Comparison of ENCODE assay signal across 27 cellular contexts in genomic region chr3:13556214-13556613, GRCh38. TPM values are rescaled to one million over a fixed set of nuclear protein-coding genes. Genes with fewer than 3 reads are reported as not detected.
DNase-seq lines count a peak whose midpoint lies in the region; ATAC-seq, FAIRE-seq and TF ChIP-seq lines count a peak whose summit lies in the region.
"Had no signal": no experiment of that assay in that cellular context is flagged by ENCODE, and none has a peak within 500 bp of the region (broad histone marks: within the 10 kb centered on the region; RNA-seq: fewer than 3 reads in every experiment).

No MANE protein-coding gene starts in this region.

- no peak for FAIRE-seq in RCC 7860 (lab: Jason Lieb, UNC)
- FAIRE-seq: astrocyte had no signal

- no peaks in the 10 kb centered on the region for H3K9me3 ChIP-seq in ectodermal cell (ENCODE audit: control insufficient read depth, low read length)

- WGBS in ectodermal cell, 2 experiments, result 24 to 33% methylated on average over 4 to 6 of the region's 6 CpGs

- H3K27ac Mint-ChIP-seq in mesothelial cell of epicardium (peak overlapping the region; percentile 55), type B pancreatic cell (peak overlapping the region; percentile 73)
- H3K27ac Mint-ChIP-seq: activated B cell treated with CpG ODN at 0.5 μM for 24 hours; activated CD4-positive, alpha-beta memory T cell treated with anti-CD3 and anti-CD28 coated beads, Interleukin-2, amount 10 ng/mL, durations not matched to agents 7 days and 5 days; activated T-cell treated with anti-CD3 and anti-CD28 coated beads, Interleukin-2, amount 50 U/mL, for 24 hours had no signal

- H3K4me1 ChIP-seq in ectodermal cell (ENCODE audit: control insufficient read depth, insufficient read depth, low read length), result peaks cover 20% of the 10 kb centered on the region

- no peaks in the 10 kb centered on the region for H3K27me3 ChIP-seq in ectodermal cell (ENCODE audit: control insufficient read depth, insufficient read depth, low read length, poor library complexity, severe bottlenecking)

- H3K27me3 Mint-ChIP-seq in mesothelial cell of epicardium (ENCODE audit: low read depth) (no peaks in the 10 kb centered on the region), type B pancreatic cell (peaks cover 4% of the 10 kb centered on the region)

- H3K4me3 Mint-ChIP-seq in mesothelial cell of epicardium, result no peak overlapping the region
- peak overlapping the region; percentile 56 for H3K4me3 Mint-ChIP-seq in type B pancreatic cell
- H3K4me3 Mint-ChIP-seq: activated B cell treated with CpG ODN at 0.5 μM for 24 hours; activated CD4-positive, alpha-beta memory T cell treated with anti-CD3 and anti-CD28 coated beads, Interleukin-2, amount 10 ng/mL, durations not matched to agents 7 days and 5 days; activated T-cell treated with anti-CD3 and anti-CD28 coated beads, Interleukin-2, amount 50 U/mL, for 24 hours had no signal

- H3K36me3 Mint-ChIP-seq in mesothelial cell of epicardium (no peaks in the 10 kb centered on the region), type B pancreatic cell (no peaks in the 10 kb centered on the region)

- no peaks in the 10 kb centered on the region for H3K9me3 Mint-ChIP-seq in mesothelial cell of epicardium
- no peaks in the 10 kb centered on the region for H3K9me3 Mint-ChIP-seq in type B pancreatic cell
- H3K9me3 Mint-ChIP-seq: activated B cell treated with CpG ODN at 0.5 μM for 24 hours; activated CD4-positive, alpha-beta memory T cell treated with anti-CD3 and anti-CD28 coated beads, Interleukin-2, amount 10 ng/mL, durations not matched to agents 7 days and 5 days; activated T-cell treated with anti-CD3 and anti-CD28 coated beads, Interleukin-2, amount 50 U/mL, for 24 hours had no signal

- ATAC-seq in Right ventricle myocardium inferior, result peak; percentile 17
- no peak for ATAC-seq in left cardiac atrium
- no peak for ATAC-seq in HG03108 (IDR thresholded peaks at IDR 0.05; ENCODE audit: unreplicated experiment)
- ATAC-seq in HG02981 (IDR thresholded peaks at IDR 0.05; ENCODE audit: unreplicated experiment), result no peak
- ATAC-seq: PC-3 had no signal

- intact Hi-C loops in Right ventricle myocardium inferior (cut with DNase I) (no loop called here), left cardiac atrium (cut with DNase I) (no loop called here)

- H3K4me3 ChIP-seq in ectodermal cell (ENCODE audit: insufficient read depth, low read depth, low read length), result no peak overlapping the region
- H3K4me3 ChIP-seq: SK-N-MC had no signal

- TF ChIP-seq CTCF in mesothelial cell of epicardium (IDR thresholded peaks at IDR 0.05; ENCODE audit: unreplicated experiment) (no peak), type B pancreatic cell (conservative IDR thresholded peaks at IDR 0.05) (no peak)

- DNase-seq in Right ventricle myocardium inferior (ENCODE audit: missing footprints) (no peak), left cardiac atrium (no peak), mesothelial cell of epicardium (ENCODE audit: low spot score in 2 of 2, unreplicated experiment in 2 of 2) (no peak), type B pancreatic cell (ENCODE audit: extremely low spot score, unreplicated experiment) (no peak), RCC 7860 (ENCODE audit: low spot score) (no peak)
- DNase-seq: activated B cell treated with CpG ODN at 0.5 μM for 24 hours; activated CD4-positive, alpha-beta memory T cell treated with anti-CD3 and anti-CD28 coated beads, Interleukin-2, amount 10 ng/mL, durations not matched to agents 7 days and 5 days; activated naive CD4-positive, alpha-beta T cell treated with Interleukin-2 at 50 U/mL for 16 hours; activated T-cell treated with anti-CD3 and anti-CD28 coated beads, Interleukin-2, amount 50 U/mL, for 24 hours; C1 segment of cervical spinal cord; cerebellar nuclear complex; effector memory CD4-positive, alpha-beta T cell; GDM1; KBM-7; MV-4-11; NCI-H1694; NCI-H2227 treated with DMSO at 0.1 percent for 48 hours; NCI-H748 treated with DMSO at 0.1 percent for 48 hours; PC-3; stimulated activated CD8-positive, alpha-beta memory T cell treated with anti-CD3 and anti-CD28 coated beads, Interleukin-4, amount 100 ng/mL, for 48 hours; substantia nigra had no signal

- H3K4me1 Mint-ChIP-seq in mesothelial cell of epicardium (peaks cover 31% of the 10 kb centered on the region), type B pancreatic cell (ENCODE audit: unreplicated experiment) (peaks cover 44% of the 10 kb centered on the region)
- H3K4me1 Mint-ChIP-seq: activated CD4-positive, alpha-beta memory T cell treated with anti-CD3 and anti-CD28 coated beads, Interleukin-2, amount 10 ng/mL, durations not matched to agents 7 days and 5 days had no signal

- H3K27ac ChIP-seq in ectodermal cell (ENCODE audit: insufficient read depth, low read depth, low read length, poor library complexity, severe bottlenecking), result peak overlapping the region; percentile 76
- H3K27ac ChIP-seq: SK-N-MC had no signal

- H3K36me3 ChIP-seq in ectodermal cell (ENCODE audit: control insufficient read depth, insufficient read depth, low read length), result no peaks in the 10 kb centered on the region

RNA-seq across cellular contexts. Expression of gene FBLN2, which starts 7.3 kb away (rescaled TPM):
- total RNA-seq in Right ventricle myocardium inferior, result 81.1 TPM
- 100 to 1,000 TPM; 178 to 256 TPM for total RNA-seq in left cardiac atrium
- 16.2 TPM for polyA plus RNA-seq in ectodermal cell (2013, experiment 1 of 4)
- polyA plus RNA-seq in ectodermal cell (2013, experiment 2 of 4), result 14.7 TPM
- 13.7 TPM for polyA plus RNA-seq in ectodermal cell (2013, experiment 3 of 4)
- 16.0 TPM for polyA plus RNA-seq in ectodermal cell (2013, experiment 4 of 4)
- 63.3 to 68.6 TPM (median 67.5 TPM) in 3 replicates for total RNA-seq in mesothelial cell of epicardium
- total RNA-seq in type B pancreatic cell (ENCODE audit: low replicate concordance), result 49.1 and 67.6 TPM in 2 replicates
- total RNA-seq: activated CD4-positive, alpha-beta memory T cell treated with anti-CD3 and anti-CD28 coated beads, Interleukin-2, amount 10 ng/mL, durations not matched to agents 7 days and 5 days; T-helper 2 cell treated with Interferon-gamma antibody and Interleukin-4, amounts not matched to agents 100 ng/mL and 5 ng/mL, for 36 hours had no signal
